In genomic region chr6:30877419-30878262, GRCh38 we compare ENCODE assay signal across 1 cellular context.
A peak's percentile ranks its signal among the peaks of the same experiment; 100 is the strongest.
TF ChIP-seq lines count a peak whose summit lies in the region.

No MANE protein-coding gene starts in this region.

TF ChIP-seq in HepG2, 621 proteins besides CTCF, POLR2A, EP300 and RAD21 (continued from another document and continues in another):
- no peak for TF ChIP-seq ZNF142 (CRISPR knock-in tag; IDR thresholded peaks at IDR 0.05)
- TF ChIP-seq, protein P1, sequence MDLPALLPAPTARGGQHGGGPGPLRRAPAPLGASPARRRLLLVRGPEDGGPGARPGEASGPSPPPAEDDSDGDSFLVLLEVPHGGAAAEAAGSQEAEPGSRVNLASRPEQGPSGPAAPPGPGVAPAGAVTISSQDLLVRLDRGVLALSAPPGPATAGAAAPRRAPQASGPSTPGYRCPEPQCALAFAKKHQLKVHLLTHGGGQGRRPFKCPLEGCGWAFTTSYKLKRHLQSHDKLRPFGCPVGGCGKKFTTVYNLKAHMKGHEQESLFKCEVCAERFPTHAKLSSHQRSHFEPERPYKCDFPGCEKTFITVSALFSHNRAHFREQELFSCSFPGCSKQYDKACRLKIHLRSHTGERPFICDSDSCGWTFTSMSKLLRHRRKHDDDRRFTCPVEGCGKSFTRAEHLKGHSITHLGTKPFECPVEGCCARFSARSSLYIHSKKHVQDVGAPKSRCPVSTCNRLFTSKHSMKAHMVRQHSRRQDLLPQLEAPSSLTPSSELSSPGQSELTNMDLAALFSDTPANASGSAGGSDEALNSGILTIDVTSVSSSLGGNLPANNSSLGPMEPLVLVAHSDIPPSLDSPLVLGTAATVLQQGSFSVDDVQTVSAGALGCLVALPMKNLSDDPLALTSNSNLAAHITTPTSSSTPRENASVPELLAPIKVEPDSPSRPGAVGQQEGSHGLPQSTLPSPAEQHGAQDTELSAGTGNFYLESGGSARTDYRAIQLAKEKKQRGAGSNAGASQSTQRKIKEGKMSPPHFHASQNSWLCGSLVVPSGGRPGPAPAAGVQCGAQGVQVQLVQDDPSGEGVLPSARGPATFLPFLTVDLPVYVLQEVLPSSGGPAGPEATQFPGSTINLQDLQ (CRISPR knock-in tag; IDR thresholded peaks at IDR 0.05), result no peak
- peak; percentile 81; the same call in 1 of the 2 replicates for TF ChIP-seq ERF (CRISPR knock-in tag; IDR thresholded peaks at IDR 0.05)
- no peak for TF ChIP-seq ZNF496 (CRISPR knock-in tag; IDR thresholded peaks at IDR 0.05; ENCODE audit: insufficient replicate concordance)
- peak; percentile 43; the same call in 1 of the 2 replicates for TF ChIP-seq SSRP1 (CRISPR knock-in tag; IDR thresholded peaks at IDR 0.05)
- no peak for TF ChIP-seq ZFP36 (IDR thresholded peaks at IDR 0.05; ENCODE audit: borderline replicate concordance, low read depth, low read length, partially characterized antibody)
- TF ChIP-seq, protein P2, sequence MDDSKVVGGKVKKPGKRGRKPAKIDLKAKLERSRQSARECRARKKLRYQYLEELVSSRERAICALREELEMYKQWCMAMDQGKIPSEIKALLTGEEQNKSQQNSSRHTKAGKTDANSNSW (CRISPR knock-in tag; IDR thresholded peaks at IDR 0.05; ENCODE audit: borderline replicate concordance), result no peak
- TF ChIP-seq, protein P3, sequence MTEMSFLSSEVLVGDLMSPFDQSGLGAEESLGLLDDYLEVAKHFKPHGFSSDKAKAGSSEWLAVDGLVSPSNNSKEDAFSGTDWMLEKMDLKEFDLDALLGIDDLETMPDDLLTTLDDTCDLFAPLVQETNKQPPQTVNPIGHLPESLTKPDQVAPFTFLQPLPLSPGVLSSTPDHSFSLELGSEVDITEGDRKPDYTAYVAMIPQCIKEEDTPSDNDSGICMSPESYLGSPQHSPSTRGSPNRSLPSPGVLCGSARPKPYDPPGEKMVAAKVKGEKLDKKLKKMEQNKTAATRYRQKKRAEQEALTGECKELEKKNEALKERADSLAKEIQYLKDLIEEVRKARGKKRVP (CRISPR knock-in tag; IDR thresholded peaks at IDR 0.05), result no peak
- TF ChIP-seq U2AF2 (IDR thresholded peaks at IDR 0.05; ENCODE audit: low read depth, low read length), result no peak
- TF ChIP-seq BRD4 (CRISPR knock-in tag; IDR thresholded peaks at IDR 0.05), result no peak
- no peak; the same call in 1 of the 2 replicates for TF ChIP-seq ZNF205 (CRISPR knock-in tag; IDR thresholded peaks at IDR 0.05)
- 0 out of 2 replicates have a peak, but pooled peaks have one; percentile 36 for TF ChIP-seq ZSCAN20 (CRISPR knock-in tag; IDR thresholded peaks at IDR 0.05; ENCODE audit: borderline replicate concordance)
- no peak for TF ChIP-seq ZSCAN12 (CRISPR knock-in tag; IDR thresholded peaks at IDR 0.05)
- no peak for TF ChIP-seq RAD51 (IDR thresholded peaks at IDR 0.05; ENCODE audit: borderline replicate concordance)
- no peak for TF ChIP-seq JUNB (CRISPR knock-in tag; IDR thresholded peaks at IDR 0.05; ENCODE audit: borderline replicate concordance)
- peak; percentile 54; the same call in 1 of the 2 replicates for TF ChIP-seq MED1 (CRISPR knock-in tag; IDR thresholded peaks at IDR 0.05)
- no peak for TF ChIP-seq ARNT (IDR thresholded peaks at IDR 0.05)
- TF ChIP-seq HCFC1 (IDR thresholded peaks at IDR 0.05; ENCODE audit: low read depth, low read length), result no peak
- no peak for TF ChIP-seq LBX2 (CRISPR knock-in tag; IDR thresholded peaks at IDR 0.05; ENCODE audit: borderline replicate concordance)
- TF ChIP-seq ISX (CRISPR knock-in tag; conservative IDR thresholded peaks at IDR 0.05), result no peak
- no peak for TF ChIP-seq ZNF850 (CRISPR knock-in tag; conservative IDR thresholded peaks at IDR 0.05)
- TF ChIP-seq MLLT10 (CRISPR knock-in tag; IDR thresholded peaks at IDR 0.05), result no peak
- peak; percentile 73 for TF ChIP-seq TARDBP (CRISPR knock-in tag; IDR thresholded peaks at IDR 0.05)
- no peak for TF ChIP-seq TCF7L2 (IDR thresholded peaks at IDR 0.05; ENCODE audit: low read depth, low read length)
- no peak for TF ChIP-seq TRIM24 (CRISPR knock-in tag; IDR thresholded peaks at IDR 0.05)
- no peak for TF ChIP-seq NFRKB (IDR thresholded peaks at IDR 0.05)
- TF ChIP-seq ZNF569 (CRISPR knock-in tag; IDR thresholded peaks at IDR 0.05; ENCODE audit: borderline replicate concordance), result no peak
- no peak for TF ChIP-seq ZNF816 (CRISPR knock-in tag; IDR thresholded peaks at IDR 0.05; ENCODE audit: borderline replicate concordance)
- TF ChIP-seq NFKBIZ (CRISPR knock-in tag; IDR thresholded peaks at IDR 0.05), result no peak
- TF ChIP-seq KLF16 (CRISPR knock-in tag; IDR thresholded peaks at IDR 0.05), result peak in 1 of 2 experiments; percentile 24; a peak in 1 of 4 replicates
- no peak; the same call in 1 of the 2 replicates for TF ChIP-seq KDM5A (IDR thresholded peaks at IDR 0.05; ENCODE audit: borderline replicate concordance, low read length)
- TF ChIP-seq ZNF354B (CRISPR knock-in tag; IDR thresholded peaks at IDR 0.05), result 0 out of 2 replicates have a peak, but pooled peaks have one; percentile 16
- no peak for TF ChIP-seq JUND (CRISPR knock-in tag; IDR thresholded peaks at IDR 0.05)
- peak; percentile 61; the same call in 1 of the 2 replicates for TF ChIP-seq SAFB2 (CRISPR knock-in tag; IDR thresholded peaks at IDR 0.05; ENCODE audit: borderline replicate concordance, low read depth)
- TF ChIP-seq GATA4 (IDR thresholded peaks at IDR 0.05; ENCODE audit: borderline replicate concordance, low read depth), result no peak
- no peak for TF ChIP-seq ZNF670 (CRISPR knock-in tag; IDR thresholded peaks at IDR 0.05; ENCODE audit: borderline replicate concordance)
- TF ChIP-seq SOX6 (IDR thresholded peaks at IDR 0.05), result no peak
- peak; percentile 70 for TF ChIP-seq SOX6 (CRISPR knock-in tag; IDR thresholded peaks at IDR 0.05)
- TF ChIP-seq ZIK1 (CRISPR knock-in tag; IDR thresholded peaks at IDR 0.05; ENCODE audit: borderline replicate concordance, low read depth), result no peak
- TF ChIP-seq CHD2 (IDR thresholded peaks at IDR 0.05; ENCODE audit: low read depth, low read length), result no peak
- no peak for TF ChIP-seq ZBTB39 (CRISPR knock-in tag; IDR thresholded peaks at IDR 0.05)
- no peak for TF ChIP-seq TRIM22 (IDR thresholded peaks at IDR 0.05)
- peak; percentile 66; the same call in 1 of the 2 replicates for TF ChIP-seq DNMT3B (CRISPR knock-in tag; conservative IDR thresholded peaks at IDR 0.05)
- no peak for TF ChIP-seq FOXP1 (IDR thresholded peaks at IDR 0.05)
- 0 out of 2 replicates have a peak, but pooled peaks have one; percentile 4 for TF ChIP-seq FOXP1 (CRISPR knock-in tag; IDR thresholded peaks at IDR 0.05)
- no peak for TF ChIP-seq ZNF550 (CRISPR knock-in tag; IDR thresholded peaks at IDR 0.05; ENCODE audit: borderline replicate concordance)
- peak; percentile 79 for TF ChIP-seq REPIN1 (CRISPR knock-in tag; IDR thresholded peaks at IDR 0.05; ENCODE audit: borderline replicate concordance, low read depth)
- TF ChIP-seq PRDM15 (CRISPR knock-in tag; IDR thresholded peaks at IDR 0.05), result no peak
- peak; percentile 51; the same call in 1 of the 2 replicates for TF ChIP-seq CBFB (CRISPR knock-in tag; IDR thresholded peaks at IDR 0.05)
- peak; percentile 47; the same call in 1 of the 2 replicates for TF ChIP-seq ZNF350 (CRISPR knock-in tag; IDR thresholded peaks at IDR 0.05; ENCODE audit: borderline replicate concordance, low read depth)
- TF ChIP-seq SIN3B (IDR thresholded peaks at IDR 0.05; ENCODE audit: low read length), result no peak
- peak; percentile 55 for TF ChIP-seq FOSL2 (CRISPR knock-in tag; IDR thresholded peaks at IDR 0.05)
- no peak for TF ChIP-seq SUZ12 (IDR thresholded peaks at IDR 0.05; ENCODE audit: low read depth, low read length)
- TF ChIP-seq ZNF75D (CRISPR knock-in tag; IDR thresholded peaks at IDR 0.05; ENCODE audit: borderline replicate concordance), result no peak
- TF ChIP-seq SMYD3 (CRISPR knock-in tag; IDR thresholded peaks at IDR 0.05), result peak; percentile 68; the same call in 1 of the 2 replicates
